ENCODE assay signal across 10 cellular contexts in genomic region chr4:138953962-138954371, GRCh38.
DNase-seq lines count a peak whose midpoint lies in the region; ATAC-seq, FAIRE-seq and TF ChIP-seq lines count a peak whose summit lies in the region.
"Had no signal": no experiment of that assay in that cellular context is flagged by ENCODE, and none has a peak within 500 bp of the region (broad histone marks: within the 10 kb centered on the region; RNA-seq: fewer than 3 reads in every experiment).

No MANE protein-coding gene starts in this region.

- H3K79me2 ChIP-seq in PC-9 (ENCODE audit: low read depth), result no peaks in the 10 kb centered on the region

- no TSS peak for BruUV-seq in PC-9 (replicated peaks; lab: Mats Ljungman, UMichigan)

- FAIRE-seq in pancreas (lab: Jason Lieb, UNC), result no peak

- POLR2A ChIA-PET in PC-9 (lab: Charles Lee; ENCODE audit: unreplicated experiment), result no interaction called here

- ATAC-seq in pancreas, result peak in 3 of 4 donors; percentile 30 to 79 (median 78)
- ATAC-seq: activated CD8-positive, alpha-beta memory T cell treated with anti-CD3 and anti-CD28 coated beads, Interleukin-2, amount 10 ng/mL, durations not matched to agents 7 days and 5 days had no signal

- H4K20me1 ChIP-seq in PC-9 (ENCODE audit: insufficient read depth), result no peaks in the 10 kb centered on the region

- H3K27me3 Mint-ChIP-seq in CD14-positive monocyte (ENCODE audit: low read depth in 3 of 3), result peaks cover 0 to 3% (median 1%) of the 10 kb centered on the region in 3 donors

- H3K4me3 ChIP-seq in PC-9 (no peak overlapping the region; the same call in 1 of the 2 replicates), fibroblast of pulmonary artery (replicated peaks; ENCODE audit: low read depth, low read length) (no peak overlapping the region), pancreas (no peak overlapping the region)

- H3K27ac Mint-ChIP-seq in CD14-positive monocyte, result peak overlapping the region; percentile 83 to 93 (median 89)
- H3K27ac Mint-ChIP-seq: activated CD8-positive, alpha-beta memory T cell treated with anti-CD3 and anti-CD28 coated beads, Interleukin-2, amount 10 ng/mL, durations not matched to agents 7 days and 5 days had no signal

- peaks cover 39% of the 10 kb centered on the region for H3K4me1 ChIP-seq in PC-9 (replicated peaks; ENCODE audit: insufficient read depth)
- H3K4me1 ChIP-seq in pancreas, result no peaks in the 10 kb centered on the region

- H3K9me3 ChIP-seq in PC-9 (ENCODE audit: insufficient read depth, low read depth) (no peaks in the 10 kb centered on the region), pancreas (no peaks in the 10 kb centered on the region)

- WGBS in pancreas, 2 donors, result 54 to 55% methylated on average over 2 of the region's 2 CpGs

- CTCF ChIA-PET in PC-9 (lab: Charles Lee), result no interaction called here

- no peak for TF ChIP-seq CTCF in CD14-positive monocyte (IDR thresholded peaks at IDR 0.05)
- TF ChIP-seq CTCF in PC-9 (conservative IDR thresholded peaks at IDR 0.05), result no peak
- no peak for TF ChIP-seq CTCF in fibroblast of pulmonary artery (IDR thresholded peaks at IDR 0.05; ENCODE audit: low read length, missing control alignments)
- TF ChIP-seq CTCF in pancreas (IDR thresholded peaks at IDR 0.05), result no peak

- H3F3A ChIP-seq in PC-9 (ENCODE audit: insufficient read depth, low read depth), result peaks cover 5% of the 10 kb centered on the region; the same call in 1 of the 2 replicates

- H3K27me3 ChIP-seq in PC-9 (ENCODE audit: insufficient read depth, low read depth) (no peaks in the 10 kb centered on the region), pancreas (no peaks in the 10 kb centered on the region)

- H3K9me2 ChIP-seq in PC-9 (ENCODE audit: insufficient read depth), result no peaks in the 10 kb centered on the region

- H3K36me3 Mint-ChIP-seq in CD14-positive monocyte, result peaks cover 0 to 2% of the 10 kb centered on the region in 2 donors
- H3K36me3 Mint-ChIP-seq: activated CD8-positive, alpha-beta memory T cell treated with anti-CD3 and anti-CD28 coated beads, Interleukin-2, amount 10 ng/mL, durations not matched to agents 7 days and 5 days had no signal

- H3K9me3 Mint-ChIP-seq in CD14-positive monocyte, result peaks cover 0 to 2% (median 0%) of the 10 kb centered on the region in 7 donors

- intact Hi-C loops in CD14-positive monocyte (cut with micrococcal nuclease), result loop anchor here (10.0 kb wide), 2 partner anchors 61 to 559 kb away; partner anchors contain the start of gene NOCT (in 1 of the 2)
- intact Hi-C loops in PC-9 (cut with micrococcal nuclease; ENCODE audit: unreplicated experiment), result no loop called here
- intact Hi-C loops in pancreas (cut with DNase I), result no loop called here

- DNase-seq in CD14-positive monocyte (ENCODE audit: low spot score) (no peak), PC-9 (peak in 1 of 2 experiments; percentile 62), fibroblast of pulmonary artery (ENCODE audit: low read depth) (peak; percentile 93), pancreas (no peak), NCI-H510A (lab: John Stamatoyannopoulos, UW) (no peak), SHP77 treated with DMSO at 0.1 percent for 48 hours (lab: John Stamatoyannopoulos, UW) (no peak), NCI-H774 (lab: John Stamatoyannopoulos, UW) (no peak), inferior parietal cortex (ENCODE audit: extremely low spot score) (no peak)
- DNase-seq: activated CD8-positive, alpha-beta memory T cell treated with anti-CD3 and anti-CD28 coated beads, Interleukin-2, amount 10 ng/mL, durations not matched to agents 7 days and 5 days; stimulated activated CD8-positive, alpha-beta memory T cell treated with anti-CD3 and anti-CD28 coated beads, Interleukin-4, amount 100 ng/mL, for 48 hours had no signal

- peak overlapping the region in 1 of 2 donors; percentile 69 for H3K4me3 Mint-ChIP-seq in CD14-positive monocyte
- H3K4me3 Mint-ChIP-seq: activated CD8-positive, alpha-beta memory T cell treated with anti-CD3 and anti-CD28 coated beads, Interleukin-2, amount 10 ng/mL, durations not matched to agents 7 days and 5 days had no signal

- peaks cover 52% of the 10 kb centered on the region for H3K4me1 Mint-ChIP-seq in CD14-positive monocyte

- H2AFZ ChIP-seq in PC-9, result no peak overlapping the region; the same call in 1 of the 2 replicates

- H3K4me2 ChIP-seq in PC-9, result peak overlapping the region; percentile 40

- H3K36me3 ChIP-seq in PC-9 (ENCODE audit: low read depth) (no peaks in the 10 kb centered on the region), pancreas (no peaks in the 10 kb centered on the region)

- peak overlapping the region; percentile 58 for H3K27ac ChIP-seq in PC-9
- H3K27ac ChIP-seq in pancreas, result peak overlapping the region in 1 of 4 donors; percentile 28

Comparison
In these comparisons a context has a peak if more than half of its experiments do, and no peak if none do; other contexts are left out.
1. intact Hi-C loops: an anchor here in CD14-positive monocyte (10.0 kb wide); none called in PC-9 and pancreas.